ENCODE assay signal across 9 cellular contexts in the genomic region with DNA sequence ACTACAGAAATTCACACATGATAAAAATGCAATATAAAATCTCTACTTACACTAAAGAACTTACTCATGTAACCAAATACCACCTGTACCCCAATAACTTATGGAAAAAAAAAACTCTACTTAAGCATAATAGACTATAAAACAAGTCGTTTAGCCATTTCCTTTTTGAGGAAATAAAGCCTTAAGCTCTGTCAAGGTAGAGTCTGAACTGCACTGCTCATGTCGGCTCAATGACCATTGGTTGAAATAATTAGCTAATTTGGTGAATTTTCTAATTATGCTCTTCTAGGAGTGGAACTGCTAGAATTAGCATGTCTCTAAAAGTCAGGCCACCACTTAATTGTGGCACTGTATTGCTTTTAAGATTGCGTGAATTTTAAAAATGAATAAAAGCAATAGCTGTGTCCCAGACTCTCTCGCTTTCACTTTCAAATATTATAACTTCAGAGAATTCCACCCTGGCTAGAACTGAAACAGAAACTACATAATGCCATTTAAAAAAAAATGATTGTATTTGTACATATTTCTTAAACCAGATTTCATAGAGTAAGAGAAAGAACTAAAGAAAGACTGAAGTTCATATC.
DNase-seq lines count a peak whose midpoint lies in the region; ATAC-seq and TF ChIP-seq lines count a peak whose summit lies in the region.
"Had no signal": no experiment of that assay in that cellular context is flagged by ENCODE, and none has a peak within 500 bp of the region (broad histone marks: within the 10 kb centered on the region; RNA-seq: fewer than 3 reads in every experiment).

No MANE protein-coding gene starts in this region.

- H3K4me1 Mint-ChIP-seq in CD8-positive, alpha-beta T cell (ENCODE audit: low read depth): peaks cover 26% of the 10 kb centered on the region
- H3K4me1 Mint-ChIP-seq in activated naive CD8-positive, alpha-beta T cell treated with anti-CD3 and anti-CD28 coated beads, Interleukin-2, amount 10 ng/mL, durations not matched to agents 7 days and 5 days: peaks cover 36% of the 10 kb centered on the region
- peaks cover 17 to 46% (median 30%) of the 10 kb centered on the region in 7 donors for H3K4me1 Mint-ChIP-seq in naive thymus-derived CD4-positive, alpha-beta T cell

- POLR2A ChIA-PET in CD8-positive, alpha-beta T cell (lab: Charles Lee): interaction anchor here (0.6 kb wide), 1 partner anchor 30 kb away, joined by 4 read pairs; no protein-coding TSS in a partner anchor
- POLR2A ChIA-PET in activated naive CD8-positive, alpha-beta T cell treated with anti-CD3 and anti-CD28 coated beads, Interleukin-2, amount 10 ng/mL, durations not matched to agents 7 days and 5 days (lab: Charles Lee): interaction anchor here (0.7 to 2.0 kb wide), 8 partner anchors 23 to 1239 kb away, joined by 3 to 7 read pairs (median 6); a partner anchor contains a TSS
- POLR2A ChIA-PET in naive thymus-derived CD4-positive, alpha-beta T cell (lab: Charles Lee): no interaction called here

- H3K27ac Mint-ChIP-seq in CD8-positive, alpha-beta T cell: peak overlapping the region; percentile 62
- peak overlapping the region; percentile 83 for H3K27ac Mint-ChIP-seq in activated naive CD8-positive, alpha-beta T cell treated with anti-CD3 and anti-CD28 coated beads, Interleukin-2, amount 10 ng/mL, durations not matched to agents 7 days and 5 days
- H3K27ac Mint-ChIP-seq in naive thymus-derived CD4-positive, alpha-beta T cell: peak overlapping the region; percentile 8 to 85 (median 69)

- no peaks in the 10 kb centered on the region for H3K36me3 Mint-ChIP-seq in CD8-positive, alpha-beta T cell
- H3K36me3 Mint-ChIP-seq in activated naive CD8-positive, alpha-beta T cell treated with anti-CD3 and anti-CD28 coated beads, Interleukin-2, amount 10 ng/mL, durations not matched to agents 7 days and 5 days: peaks cover 3% of the 10 kb centered on the region
- peaks cover 0 to 6% (median 0%) of the 10 kb centered on the region in 5 donors for H3K36me3 Mint-ChIP-seq in naive thymus-derived CD4-positive, alpha-beta T cell

- H3K9me3 Mint-ChIP-seq in CD8-positive, alpha-beta T cell: no peaks in the 10 kb centered on the region
- no peaks in the 10 kb centered on the region for H3K9me3 Mint-ChIP-seq in activated naive CD8-positive, alpha-beta T cell treated with anti-CD3 and anti-CD28 coated beads, Interleukin-2, amount 10 ng/mL, durations not matched to agents 7 days and 5 days
- peaks cover 0 to 3% (median 0%) of the 10 kb centered on the region in 11 donors for H3K9me3 Mint-ChIP-seq in naive thymus-derived CD4-positive, alpha-beta T cell

- peak overlapping the region; percentile 76 for H3K4me3 Mint-ChIP-seq in CD8-positive, alpha-beta T cell
- H3K4me3 Mint-ChIP-seq in activated naive CD8-positive, alpha-beta T cell treated with anti-CD3 and anti-CD28 coated beads, Interleukin-2, amount 10 ng/mL, durations not matched to agents 7 days and 5 days: peak overlapping the region; percentile 77
- peak overlapping the region; percentile 58 to 88 (median 80) for H3K4me3 Mint-ChIP-seq in naive thymus-derived CD4-positive, alpha-beta T cell

- H3K9me3 ChIP-seq in CD8-positive, alpha-beta T cell (ENCODE audit: low read length): no peaks in the 10 kb centered on the region
- no peaks in the 10 kb centered on the region for H3K9me3 ChIP-seq in naive thymus-derived CD4-positive, alpha-beta T cell (ENCODE audit: control insufficient read depth in 2 of 3, low read length in 3 of 3)

- H3K4me3 ChIP-seq in CD8-positive, alpha-beta T cell (ENCODE audit: low read depth, low read length): peak overlapping the region; percentile 44
- H3K4me3 ChIP-seq in naive thymus-derived CD4-positive, alpha-beta T cell (ENCODE audit: low read length): peak overlapping the region; percentile 56

- no peak for TF ChIP-seq CTCF in CD8-positive, alpha-beta T cell (IDR thresholded peaks at IDR 0.05)

- H3K36me3 ChIP-seq in CD8-positive, alpha-beta T cell (ENCODE audit: insufficient read depth, low read length): no peaks in the 10 kb centered on the region
- H3K36me3 ChIP-seq in naive thymus-derived CD4-positive, alpha-beta T cell (ENCODE audit: control insufficient read depth in 2 of 3, insufficient read depth in 3 of 3, low read length in 3 of 3): no peaks in the 10 kb centered on the region

- no peak for DNase-seq in CD8-positive, alpha-beta T cell
- no peak for DNase-seq in activated naive CD8-positive, alpha-beta T cell treated with anti-CD3 and anti-CD28 coated beads, Interleukin-2, amount 10 ng/mL, durations not matched to agents 7 days and 5 days
- peak in 2 of 9 donors; percentile 14 to 27 for DNase-seq in naive thymus-derived CD4-positive, alpha-beta T cell
- no peak for DNase-seq in substantia nigra (lab: John Stamatoyannopoulos, UW)
- no peak for DNase-seq in NCI-H82 (lab: John Stamatoyannopoulos, UW)
- DNase-seq in activated gamma-delta T cell (lab: John Stamatoyannopoulos, UW): no peak
- DNase-seq in AG08395 (ENCODE audit: low spot score): no peak
- DNase-seq: PC-3 had no signal

- no peaks in the 10 kb centered on the region for H3K27me3 ChIP-seq in CD8-positive, alpha-beta T cell (ENCODE audit: insufficient read depth, low read length)
- no peaks in the 10 kb centered on the region for H3K27me3 ChIP-seq in naive thymus-derived CD4-positive, alpha-beta T cell (ENCODE audit: control insufficient read depth in 2 of 2, insufficient read depth in 2 of 2, low read length in 2 of 2)

- H3K27me3 Mint-ChIP-seq in CD8-positive, alpha-beta T cell (ENCODE audit: low read depth): no peaks in the 10 kb centered on the region
- H3K27me3 Mint-ChIP-seq in activated naive CD8-positive, alpha-beta T cell treated with anti-CD3 and anti-CD28 coated beads, Interleukin-2, amount 10 ng/mL, durations not matched to agents 7 days and 5 days: no peaks in the 10 kb centered on the region
- peaks cover 0 to 4% (median 0%) of the 10 kb centered on the region in 5 donors for H3K27me3 Mint-ChIP-seq in naive thymus-derived CD4-positive, alpha-beta T cell

- CTCF ChIA-PET in CD8-positive, alpha-beta T cell (lab: Charles Lee): interaction anchor here (0.6 to 1.4 kb wide), 2 partner anchors 53 to 202 kb away, joined by 3 to 4 read pairs; no protein-coding TSS in a partner anchor
- CTCF ChIA-PET in naive thymus-derived CD4-positive, alpha-beta T cell (lab: Charles Lee): no interaction called here

- intact Hi-C loops in CD8-positive, alpha-beta T cell (cut with DNase I, micrococcal nuclease): loop anchor here in 1 of 2 experiments (10.0 kb wide), 1 partner anchor 76 kb away; no protein-coding TSS in a partner anchor
- intact Hi-C loops in naive thymus-derived CD4-positive, alpha-beta T cell (cut with micrococcal nuclease): loop anchor here in 1 of 2 donors (1.0 to 10.0 kb wide), 4 partner anchors 74 to 756 kb away; a partner anchor contains a TSS

- peak; percentile 51 for ATAC-seq in CD8-positive, alpha-beta T cell
- peak; percentile 54 for ATAC-seq in HG02852 (IDR thresholded peaks at IDR 0.05; ENCODE audit: unreplicated experiment)
- ATAC-seq in activated naive CD8-positive, alpha-beta T cell treated with anti-CD3 and anti-CD28 coated beads, Interleukin-2, amount 10 ng/mL, durations not matched to agents 7 days and 5 days (ENCODE audit: low read depth): peak; percentile 72
- peak; percentile 66 for ATAC-seq in naive thymus-derived CD4-positive, alpha-beta T cell
- ATAC-seq: PC-3 had no signal

- no peak overlapping the region for H3K27ac ChIP-seq in CD8-positive, alpha-beta T cell (ENCODE audit: low read depth, low read length)
- peak overlapping the region; percentile 48 for H3K27ac ChIP-seq in naive thymus-derived CD4-positive, alpha-beta T cell (ENCODE audit: low read depth, low read length)
- H3K27ac ChIP-seq in substantia nigra (ENCODE audit: low read depth, low read length, poor library complexity, severe bottlenecking): no peak overlapping the region

- H3K4me1 ChIP-seq in CD8-positive, alpha-beta T cell (ENCODE audit: insufficient read depth, low read length): peaks cover 7% of the 10 kb centered on the region
- H3K4me1 ChIP-seq in naive thymus-derived CD4-positive, alpha-beta T cell (ENCODE audit: control insufficient read depth in 2 of 2, insufficient read depth in 2 of 2, low read length in 2 of 2): peaks cover 8 to 11% of the 10 kb centered on the region in 2 donors
